In genomic region chr17:41695954-41696720, GRCh38 we compare ENCODE assay signal across 8 cellular contexts. TPM values are rescaled to one million over a fixed set of nuclear protein-coding genes. Genes with fewer than 3 reads are reported as not detected.
DNase-seq lines count a peak whose midpoint lies in the region; ATAC-seq and TF ChIP-seq lines count a peak whose summit lies in the region.

No MANE protein-coding gene starts in this region.

- peak; percentile 58 to 70 for TF ChIP-seq RAD21 in liver (IDR thresholded peaks at IDR 0.05)

- H3K9me3 Mint-ChIP-seq in activated B cell treated with CpG ODN at 0.5 μM for 24 hours: no peaks in the 10 kb centered on the region

- no peaks in the 10 kb centered on the region for H3K9me3 ChIP-seq in cardiac muscle cell (ENCODE audit: low read depth)
- no peaks in the 10 kb centered on the region for H3K9me3 ChIP-seq in liver (ENCODE audit: control insufficient read depth in 4 of 4, low read length in 3 of 4)

- H3K27ac Mint-ChIP-seq in activated B cell treated with CpG ODN at 0.5 μM for 24 hours: peak overlapping the region; percentile 65

- TF ChIP-seq CTCF in cardiac muscle cell (IDR thresholded peaks at IDR 0.05; ENCODE audit: low read depth, low read length) (peak; percentile 86), activated B cell treated with CpG ODN at 0.5 μM for 24 hours (IDR thresholded peaks at IDR 0.05) (peak; percentile 57), cardiac fibroblast (IDR thresholded peaks at IDR 0.05; ENCODE audit: low read depth, low read length) (peak; percentile 76), liver (IDR thresholded peaks at IDR 0.05; ENCODE audit: low read depth, low read length, missing input control) (peak; percentile 77)

- no peaks in the 10 kb centered on the region for H3K27me3 ChIP-seq in cardiac muscle cell
- no peaks in the 10 kb centered on the region for H3K27me3 ChIP-seq in liver (ENCODE audit: control insufficient read depth in 4 of 4, insufficient read depth in 4 of 4, low read length in 3 of 4)

- no peaks in the 10 kb centered on the region for H3K4me1 ChIP-seq in cardiac muscle cell (ENCODE audit: low read depth)
- peaks cover 5 to 28% (median 15%) of the 10 kb centered on the region in 4 donors for H3K4me1 ChIP-seq in liver (ENCODE audit: control insufficient read depth in 4 of 4, insufficient read depth in 4 of 4, low read length in 3 of 4)

- 51% methylated on average over 10 of the region's 10 CpGs for WGBS in liver

- H3K9ac ChIP-seq in liver (ENCODE audit: low read depth in 1 of 2, low read length in 2 of 2): peak overlapping the region in 1 of 2 donors; percentile 40

- H3K36me3 Mint-ChIP-seq in activated B cell treated with CpG ODN at 0.5 μM for 24 hours (ENCODE audit: low read depth): peaks cover 40% of the 10 kb centered on the region

- DNase-seq in cardiac muscle cell (ENCODE audit: low read depth in 1 of 2, low spot score in 1 of 2) (peak; percentile 87 to 90), cardiac septum (ENCODE audit: low spot score) (no peak), NCI-H2227 treated with DMSO at 0.1 percent for 48 hours (lab: John Stamatoyannopoulos, UW) (peak; percentile 49), activated B cell treated with CpG ODN at 0.5 μM for 24 hours (no peak), cardiac fibroblast (ENCODE audit: low read depth in 2 of 2) (peak; percentile 87 to 88), T1000 (lab: John Stamatoyannopoulos, UW) (no peak)
- DNase-seq in stimulated activated CD8-positive, alpha-beta memory T cell treated with anti-CD3 and anti-CD28 coated beads, Interleukin-12 subunit alpha, Interleukin-12 subunit beta, amount 100 ng/mL, for 1 hour (ENCODE audit: low read depth): peak; percentile 74

- intact Hi-C loops in cardiac septum (cut with DNase I) (no loop called here), activated B cell treated with CpG ODN at 0.5 μM for 24 hours (cut with micrococcal nuclease) (no loop called here)

- no peaks in the 10 kb centered on the region for H3K27me3 Mint-ChIP-seq in activated B cell treated with CpG ODN at 0.5 μM for 24 hours

- POLR2A ChIA-PET in activated B cell treated with CpG ODN at 0.5 μM for 24 hours (lab: Charles Lee): interaction anchor here (0.9 to 9.6 kb wide), 5 partner anchors 8 to 33 kb away, joined by 3 to 421 read pairs (median 4); partner anchors contain the start of gene EIF1

- ATAC-seq in activated B cell treated with CpG ODN at 0.5 μM for 24 hours (ENCODE audit: low read depth): peak; percentile 75

- no peak overlapping the region for H3K4me3 ChIP-seq in cardiac muscle cell
- no peak overlapping the region for H3K4me3 ChIP-seq in cardiac fibroblast (replicated peaks in 1 of 2; ENCODE audit: low read depth in 2 of 2, low read length in 2 of 2)
- no peak overlapping the region for H3K4me3 ChIP-seq in liver (ENCODE audit: low read depth in 1 of 3, low read length in 3 of 3)

- H3K4me1 Mint-ChIP-seq in activated B cell treated with CpG ODN at 0.5 μM for 24 hours: peaks cover 26% of the 10 kb centered on the region

- H3K4me3 Mint-ChIP-seq in activated B cell treated with CpG ODN at 0.5 μM for 24 hours: no peak overlapping the region

- H3K36me3 ChIP-seq in cardiac muscle cell (peaks cover 19% of the 10 kb centered on the region), liver (ENCODE audit: control insufficient read depth in 4 of 4, insufficient read depth in 3 of 4, low read depth in 1 of 4, low read length in 3 of 4) (peaks cover 9 to 28% (median 24%) of the 10 kb centered on the region in 4 donors)

- H3K27ac ChIP-seq in cardiac muscle cell (no peak overlapping the region), liver (ENCODE audit: low read depth in 1 of 2, low read length in 2 of 2) (peak overlapping the region; percentile 82 to 93)

- CTCF ChIA-PET in activated B cell treated with CpG ODN at 0.5 μM for 24 hours (lab: Charles Lee): interaction anchor here (0.6 to 2.5 kb wide), 17 partner anchors 10 to 840 kb away, joined by 3 to 15 read pairs (median 4); no protein-coding TSS in a partner anchor

TF ChIP-seq in liver, 16 proteins besides CTCF, POLR2A, EP300 and RAD21:
- TF ChIP-seq RXRA (IDR thresholded peaks at IDR 0.05) (peak; percentile 30 to 44), ZBTB33 (IDR thresholded peaks at IDR 0.05) (no peak), HNF4A (conservative IDR thresholded peaks at IDR 0.05) (no peak)

RNA-seq across cellular contexts. Expression of gene EIF1, which starts 7.5 kb away (rescaled TPM):
- 153 and 285 TPM in 2 replicates for total RNA-seq in cardiac muscle cell
- 726 and 784 TPM in 2 replicates for polyA plus RNA-seq in cardiac muscle cell
- 1,014 TPM for total RNA-seq in cardiac septum
- total RNA-seq in activated B cell treated with CpG ODN at 0.5 μM for 24 hours: 843 and 900 TPM in 2 replicates
- 10 to 100 TPM; 56.5 to 61.0 TPM for total RNA-seq in liver
- polyA plus RNA-seq in liver: 100 to 1,000 TPM; 258 to 755 TPM

RNA-seq across cellular contexts. Expression of gene GAST, which starts 16.0 kb away (rescaled TPM):
- not detected in 2 replicates for total RNA-seq in cardiac muscle cell
- polyA plus RNA-seq in cardiac muscle cell: not detected in 2 replicates
- total RNA-seq in cardiac septum: not detected
- total RNA-seq in activated B cell treated with CpG ODN at 0.5 μM for 24 hours: not detected in 2 replicates
- not detected for total RNA-seq in liver
- polyA plus RNA-seq in liver: not detected

RNA-seq across cellular contexts. Expression of gene HAP1, which starts 38.3 kb away (rescaled TPM):
- total RNA-seq in cardiac muscle cell (0.98 and 1.8 TPM in 2 replicates), cardiac septum (0.08 TPM), activated B cell treated with CpG ODN at 0.5 μM for 24 hours (0.10 and 0.11 TPM in 2 replicates), liver (under 1 TPM; under 0.01 to 0.05 TPM)
- polyA plus RNA-seq in cardiac muscle cell (0.80 and 2.1 TPM in 2 replicates), liver (under 1 TPM; 0.02 to 0.04 TPM)

Comparison
In these comparisons a context has a peak if more than half of its experiments do, and no peak if none do; other contexts are left out.
1. DNase-seq: peak in cardiac muscle cell (2 of 2), NCI-H2227 treated with DMSO at 0.1 percent for 48 hours (single experiment), cardiac fibroblast (2 of 2) and stimulated activated CD8-positive, alpha-beta memory T cell treated with anti-CD3 and anti-CD28 coated beads, Interleukin-12 subunit alpha, Interleukin-12 subunit beta, amount 100 ng/mL, for 1 hour (single experiment); none in cardiac septum (single experiment), activated B cell treated with CpG ODN at 0.5 μM for 24 hours (single experiment) and T1000 (single experiment).
2. Peak in every context shown above with its lines, with median percentiles within 50 percentile points of each other: CTCF ChIP-seq.